In the genomic region with DNA sequence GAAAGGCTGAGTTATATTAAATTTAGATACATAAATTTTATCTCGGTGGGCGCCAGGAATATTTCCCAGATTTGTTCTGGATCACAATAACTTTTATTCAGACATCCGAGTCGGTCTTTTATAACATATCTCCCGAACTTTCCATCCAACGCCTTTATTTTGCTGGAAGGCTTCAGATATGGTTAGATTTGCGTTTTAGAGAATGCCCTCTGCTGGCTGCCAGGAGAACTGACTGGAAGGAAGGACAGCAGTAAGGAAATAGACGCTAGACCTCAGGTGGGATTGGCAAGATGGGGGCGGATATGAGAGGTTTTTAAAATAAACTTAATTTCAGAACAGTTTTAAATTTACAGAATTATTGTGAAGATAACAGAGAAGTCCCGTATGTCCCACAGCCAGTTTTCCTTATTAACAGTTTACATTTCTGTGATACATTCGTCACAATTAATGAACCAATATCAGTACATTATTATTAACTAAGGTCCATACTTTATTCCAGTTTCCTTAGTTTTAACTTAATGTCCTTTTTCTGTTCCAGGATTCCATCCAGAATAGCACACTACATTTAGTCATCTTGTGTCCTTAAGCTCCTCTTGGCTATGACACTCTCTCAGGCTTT, we compare ENCODE assay signal across 8 cellular contexts. TPM values are rescaled to one million over a fixed set of nuclear protein-coding genes. Genes with fewer than 3 reads are reported as not detected.
DNase-seq lines count a peak whose midpoint lies in the region; ATAC-seq and TF ChIP-seq lines count a peak whose summit lies in the region.

No MANE protein-coding gene starts in this region.

- H3K4me1 Mint-ChIP-seq in activated CD4-positive, alpha-beta T cell treated with anti-CD3 and anti-CD28 coated beads, Interleukin-2, amount 10 ng/mL, durations not matched to agents 24 days and 14 days = peaks cover 27% of the 10 kb centered on the region

- peak; percentile 46 for ATAC-seq in SK-N-SH treated with all-trans-retinoic acid at 6 μM for 48 hours
- no peak for ATAC-seq in lung (ENCODE audit: insufficient read depth, low FRiP score)
- ATAC-seq in GM18873 (IDR thresholded peaks at IDR 0.05; ENCODE audit: low FRiP score, unreplicated experiment) = no peak

- H3K4me3 ChIP-seq in NB4 (ENCODE audit: low read depth, low read length) (no peak overlapping the region), lung (no peak overlapping the region), thyroid gland (replicated peaks in 1 of 3) (peak overlapping the region in 1 of 3 donors; percentile 9)

- intact Hi-C loops in activated CD4-positive, alpha-beta T cell treated with anti-CD3 and anti-CD28 coated beads, Interleukin-2, amount 10 ng/mL, durations not matched to agents 24 days and 14 days (cut with micrococcal nuclease) = loop anchor here (1.0 to 10.0 kb wide), 2 partner anchors 18 to 955 kb away; a partner anchor contains a TSS
- intact Hi-C loops in thyroid gland (cut with DNase I) = no loop called here

- no peaks in the 10 kb centered on the region for H3K27me3 ChIP-seq in lung (ENCODE audit: control insufficient read depth, insufficient read depth)
- no peaks in the 10 kb centered on the region for H3K27me3 ChIP-seq in thyroid gland

- TF ChIP-seq CTCF in NB4 (IDR thresholded peaks at IDR 0.05; ENCODE audit: low read depth, low read length) = peak; percentile 83
- TF ChIP-seq CTCF in lung (IDR thresholded peaks at IDR 0.05; ENCODE audit: control extremely low read depth, extremely low read depth) = peak; percentile 53
- TF ChIP-seq CTCF in thyroid gland (IDR thresholded peaks at IDR 0.05) = peak; percentile 56 to 83 (median 66)

- H3K4me1 ChIP-seq in lung (ENCODE audit: control insufficient read depth in 2 of 2, insufficient read depth in 2 of 2, low read length in 2 of 2) = no peaks in the 10 kb centered on the region
- H3K4me1 ChIP-seq in thyroid gland = peaks cover 0 to 13% of the 10 kb centered on the region in 2 donors

- DNase-seq in activated CD4-positive, alpha-beta T cell treated with anti-CD3 and anti-CD28 coated beads, Interleukin-2, amount 10 ng/mL, durations not matched to agents 24 days and 14 days = peak; percentile 76
- no peak for DNase-seq in activated CD4-positive, alpha-beta T cell treated with anti-CD3 and anti-CD28 coated beads for 1 hour
- DNase-seq in NB4 (ENCODE audit: low read depth) = peak; percentile 54
- DNase-seq in dermis blood vessel endothelial cell = peak; percentile 74
- no peak for DNase-seq in lung (ENCODE audit: low spot score)
- DNase-seq in thyroid gland = peak; percentile 54 to 55

- H3K36me3 Mint-ChIP-seq in activated CD4-positive, alpha-beta T cell treated with anti-CD3 and anti-CD28 coated beads, Interleukin-2, amount 10 ng/mL, durations not matched to agents 24 days and 14 days (ENCODE audit: low read depth) = peaks cover 24% of the 10 kb centered on the region

- H3K4me3 Mint-ChIP-seq in activated CD4-positive, alpha-beta T cell treated with anti-CD3 and anti-CD28 coated beads, Interleukin-2, amount 10 ng/mL, durations not matched to agents 24 days and 14 days = peak overlapping the region; percentile 87

- H3K36me3 ChIP-seq in lung (ENCODE audit: control insufficient read depth in 2 of 2, insufficient read depth in 2 of 2, low read length in 2 of 2) (peaks cover 3% of the 10 kb centered on the region in 2 donors), thyroid gland (peaks cover 0 to 9% of the 10 kb centered on the region in 2 donors)

- WGBS in lung, 2 donors = 10 to 19% methylated on average over 11 of the region's 11 CpGs
- 9 to 11% methylated on average over 11 of the region's 11 CpGs for WGBS in thyroid gland, 2 donors

- H3K27ac ChIP-seq in lung (ENCODE audit: low read depth in 1 of 2, low read length in 1 of 2) = peak overlapping the region in 1 of 2 donors; percentile 93
- H3K27ac ChIP-seq in thyroid gland = peak overlapping the region; percentile 60 to 90 (median 80)

- TF ChIP-seq POLR2A in NB4 (IDR thresholded peaks at IDR 0.05; ENCODE audit: extremely low read depth, insufficient read length) = no peak
- TF ChIP-seq POLR2A in thyroid gland (IDR thresholded peaks at IDR 0.05) = no peak

- no peaks in the 10 kb centered on the region for H3K9me3 Mint-ChIP-seq in activated CD4-positive, alpha-beta T cell treated with anti-CD3 and anti-CD28 coated beads, Interleukin-2, amount 10 ng/mL, durations not matched to agents 24 days and 14 days

- H3K27ac Mint-ChIP-seq in activated CD4-positive, alpha-beta T cell treated with anti-CD3 and anti-CD28 coated beads, Interleukin-2, amount 10 ng/mL, durations not matched to agents 24 days and 14 days = no peak overlapping the region

- H3K27me3 Mint-ChIP-seq in activated CD4-positive, alpha-beta T cell treated with anti-CD3 and anti-CD28 coated beads, Interleukin-2, amount 10 ng/mL, durations not matched to agents 24 days and 14 days = no peaks in the 10 kb centered on the region

- H3K9me3 ChIP-seq in lung (ENCODE audit: control insufficient read depth in 2 of 2, insufficient read depth in 1 of 2, low read length in 1 of 2) (no peaks in the 10 kb centered on the region), thyroid gland (no peaks in the 10 kb centered on the region)

TF ChIP-seq in SK-N-SH treated with all-trans-retinoic acid at 6 μM for 48 hours, 23 proteins besides CTCF, POLR2A, EP300 and RAD21 (continues in another document):
- TF ChIP-seq RARB (CRISPR knock-in tag; IDR thresholded peaks at IDR 0.05) (no peak), PPARA (CRISPR knock-in tag; IDR thresholded peaks at IDR 0.05; ENCODE audit: borderline replicate concordance) (no peak), ZC3H10 (CRISPR knock-in tag; IDR thresholded peaks at IDR 0.05) (no peak)
- TF ChIP-seq, protein P1, sequence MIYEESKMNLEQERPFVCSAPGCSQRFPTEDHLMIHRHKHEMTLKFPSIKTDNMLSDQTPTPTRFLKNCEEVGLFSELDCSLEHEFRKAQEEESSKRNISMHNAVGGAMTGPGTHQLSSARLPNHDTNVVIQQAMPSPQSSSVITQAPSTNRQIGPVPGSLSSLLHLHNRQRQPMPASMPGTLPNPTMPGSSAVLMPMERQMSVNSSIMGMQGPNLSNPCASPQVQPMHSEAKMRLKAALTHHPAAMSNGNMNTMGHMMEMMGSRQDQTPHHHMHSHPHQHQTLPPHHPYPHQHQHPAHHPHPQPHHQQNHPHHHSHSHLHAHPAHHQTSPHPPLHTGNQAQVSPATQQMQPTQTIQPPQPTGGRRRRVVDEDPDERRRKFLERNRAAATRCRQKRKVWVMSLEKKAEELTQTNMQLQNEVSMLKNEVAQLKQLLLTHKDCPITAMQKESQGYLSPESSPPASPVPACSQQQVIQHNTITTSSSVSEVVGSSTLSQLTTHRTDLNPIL (CRISPR knock-in tag; IDR thresholded peaks at IDR 0.05; ENCODE audit: low read depth) = no peak
- TF ChIP-seq, protein P2, sequence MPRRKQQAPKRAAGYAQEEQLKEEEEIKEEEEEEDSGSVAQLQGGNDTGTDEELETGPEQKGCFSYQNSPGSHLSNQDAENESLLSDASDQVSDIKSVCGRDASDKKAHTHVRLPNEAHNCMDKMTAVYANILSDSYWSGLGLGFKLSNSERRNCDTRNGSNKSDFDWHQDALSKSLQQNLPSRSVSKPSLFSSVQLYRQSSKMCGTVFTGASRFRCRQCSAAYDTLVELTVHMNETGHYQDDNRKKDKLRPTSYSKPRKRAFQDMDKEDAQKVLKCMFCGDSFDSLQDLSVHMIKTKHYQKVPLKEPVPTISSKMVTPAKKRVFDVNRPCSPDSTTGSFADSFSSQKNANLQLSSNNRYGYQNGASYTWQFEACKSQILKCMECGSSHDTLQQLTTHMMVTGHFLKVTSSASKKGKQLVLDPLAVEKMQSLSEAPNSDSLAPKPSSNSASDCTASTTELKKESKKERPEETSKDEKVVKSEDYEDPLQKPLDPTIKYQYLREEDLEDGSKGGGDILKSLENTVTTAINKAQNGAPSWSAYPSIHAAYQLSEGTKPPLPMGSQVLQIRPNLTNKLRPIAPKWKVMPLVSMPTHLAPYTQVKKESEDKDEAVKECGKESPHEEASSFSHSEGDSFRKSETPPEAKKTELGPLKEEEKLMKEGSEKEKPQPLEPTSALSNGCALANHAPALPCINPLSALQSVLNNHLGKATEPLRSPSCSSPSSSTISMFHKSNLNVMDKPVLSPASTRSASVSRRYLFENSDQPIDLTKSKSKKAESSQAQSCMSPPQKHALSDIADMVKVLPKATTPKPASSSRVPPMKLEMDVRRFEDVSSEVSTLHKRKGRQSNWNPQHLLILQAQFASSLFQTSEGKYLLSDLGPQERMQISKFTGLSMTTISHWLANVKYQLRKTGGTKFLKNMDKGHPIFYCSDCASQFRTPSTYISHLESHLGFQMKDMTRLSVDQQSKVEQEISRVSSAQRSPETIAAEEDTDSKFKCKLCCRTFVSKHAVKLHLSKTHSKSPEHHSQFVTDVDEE (CRISPR knock-in tag; IDR thresholded peaks at IDR 0.05) = no peak

RNA-seq across cellular contexts. Expression of a gene that starts 4.6 kb away (rescaled TPM):
- total RNA-seq in activated CD4-positive, alpha-beta T cell treated with anti-CD3 and anti-CD28 coated beads, Interleukin-2, amount 10 ng/mL, durations not matched to agents 24 days and 14 days = 7.8 and 10.0 TPM in 2 replicates
- total RNA-seq in dermis blood vessel endothelial cell (7.6 and 8.5 TPM in 2 replicates), lung (10 to 100 TPM; 10.7 to 30.5 TPM), thyroid gland (10 to 100 TPM; 15.5 to 41.5 (median 21.8) TPM)
- polyA plus RNA-seq in lung = 1 to 10 TPM; 1.4 to 8.6 TPM

RNA-seq across cellular contexts. Expression of a gene that starts 7.2 kb away (rescaled TPM):
- total RNA-seq in activated CD4-positive, alpha-beta T cell treated with anti-CD3 and anti-CD28 coated beads, Interleukin-2, amount 10 ng/mL, durations not matched to agents 24 days and 14 days = 37.3 and 40.3 TPM in 2 replicates
- total RNA-seq in dermis blood vessel endothelial cell (5.6 and 11.1 TPM in 2 replicates), lung (10 to 100 TPM; 20.8 to 44.0 TPM), thyroid gland (10 to 100 TPM; 30.9 to 83.1 (median 49.1) TPM)
- polyA plus RNA-seq in lung = 10 to 100 TPM; 29.5 to 66.2 TPM

RNA-seq across cellular contexts. Expression of a gene that starts 40.7 kb away (rescaled TPM):
- not detected in 2 replicates for total RNA-seq in activated CD4-positive, alpha-beta T cell treated with anti-CD3 and anti-CD28 coated beads, Interleukin-2, amount 10 ng/mL, durations not matched to agents 24 days and 14 days
- total RNA-seq in dermis blood vessel endothelial cell (1.7 and 2.5 TPM in 2 replicates), lung (1 to 10 TPM; 3.1 to 4.6 TPM), thyroid gland (1 to 10 TPM in 2 of 4 donors, under 1 TPM in 2; 0.78 to 1.3 (median 1.1) TPM)
- under 1 TPM; 0.94 to 0.96 TPM for polyA plus RNA-seq in lung

Comparison
In these comparisons a context has a peak if more than half of its experiments do, and no peak if none do; other contexts are left out.
1. DNase-seq: peak in activated CD4-positive, alpha-beta T cell treated with anti-CD3 and anti-CD28 coated beads, Interleukin-2, amount 10 ng/mL, durations not matched to agents 24 days and 14 days (single experiment), NB4 (single experiment), dermis blood vessel endothelial cell (single experiment) and thyroid gland (2 of 2); none in activated CD4-positive, alpha-beta T cell treated with anti-CD3 and anti-CD28 coated beads for 1 hour (single experiment) and lung (single experiment).
2. Peak in every context shown above with its lines, with median percentiles within 50 percentile points of each other: CTCF ChIP-seq.